In the genomic region with DNA sequence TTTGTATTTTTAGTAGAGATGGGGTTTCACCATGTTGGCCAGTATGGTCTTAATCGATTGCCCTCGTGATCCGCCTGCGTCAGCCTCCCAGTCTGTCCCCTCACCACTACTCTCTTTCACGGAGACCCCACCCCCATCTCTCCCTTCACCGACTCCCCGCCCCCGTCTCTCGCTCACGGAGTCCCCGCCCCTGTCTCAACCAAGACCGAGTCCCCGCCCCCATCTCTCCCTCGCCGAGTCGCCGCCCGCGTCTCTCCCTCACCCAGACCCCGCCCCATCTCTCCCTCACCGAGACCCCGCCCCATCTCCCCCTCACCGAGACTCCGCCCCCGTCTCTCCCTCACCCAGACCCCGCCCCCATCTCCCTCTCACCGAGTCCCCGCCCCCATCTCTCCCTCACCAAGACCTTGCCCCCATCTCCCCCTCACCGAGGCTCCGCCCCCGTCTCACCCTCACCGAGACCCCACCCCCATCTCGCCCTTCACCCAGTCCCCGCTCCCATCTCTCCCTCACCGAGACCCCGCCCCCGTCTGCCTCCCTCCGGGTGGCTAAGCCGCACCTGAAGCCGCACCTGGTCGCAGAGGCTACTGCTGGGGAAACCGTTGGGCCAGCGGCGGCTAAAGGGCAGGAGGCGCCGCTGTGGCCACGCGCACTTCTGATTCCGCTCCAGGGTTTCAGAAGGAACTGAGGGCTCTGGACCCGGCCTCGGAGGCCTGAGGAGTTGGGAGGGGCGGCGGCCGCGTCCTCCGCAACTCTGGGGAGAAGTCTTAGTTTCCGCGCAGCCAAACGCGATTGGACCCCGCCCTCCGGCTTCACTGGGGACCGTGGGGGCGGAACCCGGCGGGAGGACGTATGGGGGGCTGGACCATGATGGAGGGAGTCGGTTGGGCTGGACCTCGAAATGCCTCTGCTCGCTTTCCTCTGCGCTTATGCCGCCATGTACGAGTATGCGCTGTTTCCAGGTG, we compare ENCODE assay signal across 8 cellular contexts. TPM values are rescaled to one million over a fixed set of nuclear protein-coding genes. Genes with fewer than 3 reads are reported as not detected.
DNase-seq lines count a peak whose midpoint lies in the region; ATAC-seq and TF ChIP-seq lines count a peak whose summit lies in the region.

No MANE protein-coding gene starts in this region.

- H3K4me1 ChIP-seq in heart right ventricle (peaks cover 0 to 29% (median 18%) of the 10 kb centered on the region in 9 donors), upper lobe of left lung (peaks cover 6 to 20% (median 15%) of the 10 kb centered on the region in 4 donors)

- H3K9me3 ChIP-seq in heart right ventricle = no peaks in the 10 kb centered on the region
- H3K9me3 ChIP-seq in upper lobe of left lung = no peaks in the 10 kb centered on the region

- peak overlapping the region; percentile 87 to 99 (median 95) for H3K27ac ChIP-seq in heart right ventricle
- peak overlapping the region; percentile 94 to 98 (median 98) for H3K27ac ChIP-seq in upper lobe of left lung

- H3K27me3 ChIP-seq in heart right ventricle (no peaks in the 10 kb centered on the region), upper lobe of left lung (no peaks in the 10 kb centered on the region)

- no peaks in the 10 kb centered on the region for H3K36me3 ChIP-seq in heart right ventricle
- no peaks in the 10 kb centered on the region for H3K36me3 ChIP-seq in upper lobe of left lung

- H3K4me3 ChIP-seq in heart right ventricle (peak overlapping the region; percentile 61 to 97 (median 76)), upper lobe of left lung (peak overlapping the region; percentile 66 to 89 (median 78))

- intact Hi-C loops in heart right ventricle (cut with DNase I) (loop anchor here in 3 of 10 donors (1.0 to 10.0 kb wide), 4 partner anchors 17 to 651 kb away; partner anchors contain the start of genes ZNF562 (in 2 of the 3) and ZNF846 (in 1 of the 3)), posterior cingulate gyrus (cut with DNase I) (loop anchor here (10.0 kb wide), 1 partner anchor 111 kb away; the partner anchor contains the start of gene ZNF562)

- WGBS in heart right ventricle, 2 donors = 2% methylated on average over 69 to 74 of the region's 74 CpGs
- 0 to 1% methylated on average over 45 to 49 of the region's 74 CpGs for WGBS in upper lobe of left lung, 2 donors

- no peak for TF ChIP-seq EP300 in upper lobe of left lung (IDR thresholded peaks at IDR 0.05)

- peak in 3 of 4 donors; percentile 75 to 96 (median 89) for TF ChIP-seq POLR2A in upper lobe of left lung (IDR thresholded peaks at IDR 0.05)

- peak; percentile 82 for DNase-seq in GM04504 (ENCODE audit: low read depth)
- DNase-seq in NCI-H1105 treated with DMSO at 0.1 percent for 48 hours (lab: John Stamatoyannopoulos, UW) = peak; percentile 69
- peak; percentile 97 for DNase-seq in T follicular helper cell (ENCODE audit: low read depth)
- peak; percentile 94 for DNase-seq in amniotic epithelial cell (ENCODE audit: low read depth)
- DNase-seq in heart right ventricle = peak; percentile 97 to 99
- peak; percentile 83 to 99 (median 91) for DNase-seq in posterior cingulate gyrus
- peak; percentile 96 to 99 for DNase-seq in upper lobe of left lung

- ATAC-seq in HG02571 (IDR thresholded peaks at IDR 0.05; ENCODE audit: unreplicated experiment) (peak; percentile 59), heart right ventricle (peak; percentile 92 to 96 (median 94)), upper lobe of left lung (ENCODE audit: low FRiP score in 2 of 2) (peak; percentile 95 to 97)

- no peak for TF ChIP-seq CTCF in heart right ventricle (IDR thresholded peaks at IDR 0.05)
- TF ChIP-seq CTCF in upper lobe of left lung (IDR thresholded peaks at IDR 0.05) = peak in 1 of 6 experiments; percentile 4

RNA-seq across cellular contexts. Expression of gene ZNF846, which starts 17.1 kb away (rescaled TPM):
- 10 to 100 TPM in 5 of 10 donors, 1 to 10 TPM in 5; 6.2 to 16.2 (median 10.1) TPM for total RNA-seq in heart right ventricle
- polyA plus RNA-seq in heart right ventricle = 10 to 100 TPM in 1 of 2 donors, 1 to 10 TPM in 1; 3.9 to 21.4 TPM
- total RNA-seq in upper lobe of left lung = 10 to 100 TPM in 5 of 6 donors, 1 to 10 TPM in 1; 5.6 to 36.7 (median 15.0) TPM

RNA-seq across cellular contexts. Expression of gene FBXL12, which starts 33.2 kb away (rescaled TPM):
- total RNA-seq in heart right ventricle (10 to 100 TPM; 10.5 to 13.8 (median 11.5) TPM), upper lobe of left lung (10 to 100 TPM; 14.8 to 48.2 (median 32.3) TPM)
- 10 to 100 TPM; 13.5 to 19.5 TPM for polyA plus RNA-seq in heart right ventricle

RNA-seq across cellular contexts. Expression of gene UBL5, which starts 42.1 kb away (rescaled TPM):
- 100 to 1,000 TPM; 483 to 573 (median 516) TPM for total RNA-seq in heart right ventricle
- polyA plus RNA-seq in heart right ventricle = 1,000 to 10,000 TPM in 1 of 2 donors, 100 to 1,000 TPM in 1; 914 to 1,564 TPM
- 100 to 1,000 TPM in 5 of 6 donors, 10 to 100 TPM in 1; 61.8 to 405 (median 255) TPM for total RNA-seq in upper lobe of left lung

RNA-seq across cellular contexts. Expression of gene PIN1, which starts 49.5 kb away (rescaled TPM):
- total RNA-seq in heart right ventricle = 100 to 1,000 TPM in 2 of 10 donors, 10 to 100 TPM in 8; 81.1 to 109 (median 90.8) TPM
- 100 to 1,000 TPM in 1 of 2 donors, 10 to 100 TPM in 1; 74.6 to 152 TPM for polyA plus RNA-seq in heart right ventricle
- 10 to 100 TPM; 38.8 to 87.5 (median 70.7) TPM for total RNA-seq in upper lobe of left lung

Comparison
In these comparisons a context has a peak if more than half of its experiments do, and no peak if none do; other contexts are left out.
1. Peak in every context shown above with its lines: DNase-seq, ATAC-seq, H3K4me3 ChIP-seq and H3K27ac ChIP-seq.